In the genomic region with DNA sequence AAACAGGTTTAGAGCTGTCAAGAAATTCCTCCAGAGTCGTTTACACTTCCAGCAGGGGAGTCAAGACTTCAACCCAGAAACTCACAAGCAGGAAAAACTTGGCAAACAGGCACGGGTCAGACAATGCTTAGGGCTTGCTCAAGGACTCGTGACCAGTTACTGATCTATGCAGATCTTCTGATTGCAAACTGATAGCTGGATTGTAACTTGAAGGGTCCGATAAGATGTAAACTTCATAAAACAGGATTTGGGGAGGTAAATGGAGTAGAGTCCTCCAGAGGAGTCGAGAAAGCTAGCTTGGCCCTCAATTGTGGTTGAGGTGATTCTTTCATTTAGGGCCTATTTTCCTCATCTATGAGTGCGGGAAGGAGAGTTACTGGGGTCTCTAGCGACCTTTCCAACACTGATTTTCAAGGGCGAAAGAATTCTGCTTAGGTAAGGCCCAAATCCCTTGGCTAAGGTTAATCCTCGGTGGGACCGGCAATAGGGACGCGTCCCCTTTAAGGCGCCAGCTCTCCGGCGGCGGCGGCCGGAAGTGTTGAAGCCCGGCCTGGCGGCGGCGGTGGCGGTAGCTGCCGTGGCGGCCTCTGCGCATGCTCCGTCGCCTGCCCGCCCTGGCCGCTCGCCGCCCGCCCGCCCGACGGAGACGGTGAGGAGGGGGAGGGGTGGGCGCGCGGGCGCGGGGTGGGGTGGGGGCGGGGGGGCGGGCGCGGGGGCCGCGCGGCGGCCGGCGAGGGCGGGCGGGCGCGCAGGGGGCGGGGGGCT, we compare ENCODE assay signal across 8 cellular contexts. TPM values are rescaled to one million over a fixed set of nuclear protein-coding genes. Genes with fewer than 3 reads are reported as not detected.
DNase-seq lines count a peak whose midpoint lies in the region; ATAC-seq and TF ChIP-seq lines count a peak whose summit lies in the region.

A gene with protein sequence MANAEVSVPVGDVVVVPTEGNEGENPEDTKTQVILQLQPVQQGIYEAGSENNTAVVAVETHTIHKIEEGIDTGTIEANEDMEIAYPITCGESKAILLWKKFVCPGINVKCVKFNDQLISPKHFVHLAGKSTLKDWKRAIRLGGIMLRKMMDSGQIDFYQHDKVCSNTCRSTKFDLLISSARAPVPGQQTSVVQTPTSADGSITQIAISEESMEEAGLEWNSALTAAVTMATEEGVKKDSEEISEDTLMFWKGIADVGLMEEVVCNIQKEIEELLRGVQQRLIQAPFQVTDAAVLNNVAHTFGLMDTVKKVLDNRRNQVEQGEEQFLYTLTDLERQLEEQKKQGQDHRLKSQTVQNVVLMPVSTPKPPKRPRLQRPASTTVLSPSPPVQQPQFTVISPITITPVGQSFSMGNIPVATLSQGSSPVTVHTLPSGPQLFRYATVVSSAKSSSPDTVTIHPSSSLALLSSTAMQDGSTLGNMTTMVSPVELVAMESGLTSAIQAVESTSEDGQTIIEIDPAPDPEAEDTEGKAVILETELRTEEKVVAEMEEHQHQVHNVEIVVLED (plus strand): TSS at position 594 of the 765 bp plus-strand sequence. CDS start 14,829 bp downstream, outside the sequence.

- peak within 1 kb of the TSS; percentile 87 to 100 (median 98) for H3K27ac ChIP-seq in Peyer's patch
- H3K27ac ChIP-seq in muscle layer of colon (ENCODE audit: low read depth, low read length), result peak within 1 kb of the TSS; percentile 98

- H3K4me3 ChIP-seq in Jurkat, Clone E6-1 (ENCODE audit: low read length), result peak within 1 kb of the TSS; percentile 87
- H3K4me3 ChIP-seq in Peyer's patch (peak within 1 kb of the TSS; percentile 93 to 100 (median 96)), muscle layer of colon (ENCODE audit: low read depth in 1 of 2, low read length in 2 of 2) (peak within 1 kb of the TSS; percentile 89 to 93)

- no peak for TF ChIP-seq POLR2A in Peyer's patch (IDR thresholded peaks at IDR 0.05)

- no peaks in the 10 kb centered on the region for H3K9me3 ChIP-seq in Peyer's patch
- H3K9me3 ChIP-seq in muscle layer of colon (ENCODE audit: low read length), result no peaks in the 10 kb centered on the region

- no peak for TF ChIP-seq CTCF in Peyer's patch (IDR thresholded peaks at IDR 0.05)

- H3K27me3 ChIP-seq in Peyer's patch (no peaks in the 10 kb centered on the region), muscle layer of colon (ENCODE audit: control insufficient read depth in 1 of 2, insufficient read depth in 2 of 2, low read length in 2 of 2) (no peaks in the 10 kb centered on the region)

- DNase-seq in DMS 273 treated with DMSO at 0.1 percent for 48 hours (lab: John Stamatoyannopoulos, UW), result peak; percentile 51
- peak; percentile 77 for DNase-seq in Jurkat, Clone E6-1 (ENCODE audit: low read depth, low spot score)
- peak; percentile 80 to 94 (median 89) for DNase-seq in Peyer's patch
- DNase-seq in activated T-cell treated with anti-CD3 and anti-CD28 coated beads, Interleukin-2, amount 50 U/mL, for 48 hours, result peak; percentile 86 to 90
- DNase-seq in stimulated activated CD8-positive, alpha-beta memory T cell treated with anti-CD3 and anti-CD28 coated beads, Interleukin-4, amount 100 ng/mL, for 48 hours, result peak; percentile 89

- no peaks in the 10 kb centered on the region for H3K36me3 ChIP-seq in Peyer's patch
- H3K36me3 ChIP-seq in muscle layer of colon (ENCODE audit: insufficient read depth, low read length), result no peaks in the 10 kb centered on the region

- H3K9ac ChIP-seq in muscle layer of colon (ENCODE audit: low read length), result peak within 1 kb of the TSS; percentile 95

- peak; percentile 66 for ATAC-seq in GM21576 (IDR thresholded peaks at IDR 0.05; ENCODE audit: unreplicated experiment)
- ATAC-seq in esophagus mucosa, result peak; percentile 86

- peaks cover 0 to 17% (median 6%) of the 10 kb centered on the region in 4 donors for H3K4me1 ChIP-seq in Peyer's patch
- peaks cover 11% of the 10 kb centered on the region for H3K4me1 ChIP-seq in muscle layer of colon (ENCODE audit: insufficient read depth, low read length)

RNA-seq across cellular contexts. Expression of the gene that starts here (rescaled TPM):
- polyA plus RNA-seq in Jurkat, Clone E6-1 (2012; ENCODE audit: insufficient read depth, insufficient read length), result 11.6 TPM
- total RNA-seq in Peyer's patch, result 10 to 100 TPM; 11.0 to 15.7 (median 11.8) TPM
- total RNA-seq in esophagus mucosa, result 11.1 TPM

Comparison
In these comparisons a context has a peak if more than half of its experiments do, and no peak if none do; other contexts are left out.
1. Peak in every context shown above with its lines: DNase-seq, ATAC-seq, H3K4me3 ChIP-seq and H3K27ac ChIP-seq.